8 cellular contexts compared by ENCODE assay signal in genomic region chr3:52535411-52536111, GRCh38. TPM values are rescaled to one million over a fixed set of nuclear protein-coding genes. Genes with fewer than 3 reads are reported as not detected.
DNase-seq lines count a peak whose midpoint lies in the region; ATAC-seq lines count a peak whose summit lies in the region.

No MANE protein-coding gene starts in this region.

- H3K27me3 ChIP-seq in iPS-15b (ENCODE audit: control insufficient read depth, insufficient read depth, low read length) (no peaks in the 10 kb centered on the region), subcutaneous abdominal adipose tissue (ENCODE audit: control insufficient read depth in 5 of 5, insufficient read depth in 4 of 5, low read length in 5 of 5) (no peaks in the 10 kb centered on the region)

- H3K9me3 ChIP-seq in iPS-15b (ENCODE audit: control insufficient read depth, insufficient read depth, low read length) (no peaks in the 10 kb centered on the region), subcutaneous abdominal adipose tissue (ENCODE audit: control insufficient read depth in 5 of 5, low read length in 5 of 5) (no peaks in the 10 kb centered on the region)

- no peak for ATAC-seq in activated CD8-positive, alpha-beta T cell treated with anti-CD3 and anti-CD28 coated beads, Interleukin-2, amount 10 ng/mL, durations not matched to agents 7 days and 5 days
- no peak for ATAC-seq in HG02798 (IDR thresholded peaks at IDR 0.05; ENCODE audit: poor library complexity, unreplicated experiment)
- no peak for ATAC-seq in HG02610 (IDR thresholded peaks at IDR 0.05; ENCODE audit: unreplicated experiment)

- H3K9ac ChIP-seq in iPS-15b (ENCODE audit: low read depth, low read length) (no peak overlapping the region), subcutaneous abdominal adipose tissue (ENCODE audit: low read length in 5 of 5) (no peak overlapping the region)

- peak overlapping the region; percentile 97 for H3K4me3 Mint-ChIP-seq in activated CD8-positive, alpha-beta T cell treated with anti-CD3 and anti-CD28 coated beads, Interleukin-2, amount 10 ng/mL, durations not matched to agents 7 days and 5 days

- H3K27ac Mint-ChIP-seq in activated CD8-positive, alpha-beta T cell treated with anti-CD3 and anti-CD28 coated beads, Interleukin-2, amount 10 ng/mL, durations not matched to agents 7 days and 5 days, result peak overlapping the region; percentile 97

- H3K4me3 ChIP-seq in iPS-15b (ENCODE audit: low read depth, low read length) (peak overlapping the region; percentile 27), subcutaneous abdominal adipose tissue (ENCODE audit: low read depth in 1 of 5, low read length in 5 of 5) (peak overlapping the region in 3 of 5 donors; percentile 25 to 83 (median 68))

- CTCF ChIA-PET in activated CD8-positive, alpha-beta T cell treated with anti-CD3 and anti-CD28 coated beads, Interleukin-2, amount 10 ng/mL, durations not matched to agents 7 days and 5 days (lab: Charles Lee), result interaction anchor here (0.8 to 1.3 kb wide), 3 partner anchors 9 to 90 kb away, joined by 3 to 6 read pairs (median 4); no protein-coding TSS in a partner anchor

- H3K27me3 Mint-ChIP-seq in activated CD8-positive, alpha-beta T cell treated with anti-CD3 and anti-CD28 coated beads, Interleukin-2, amount 10 ng/mL, durations not matched to agents 7 days and 5 days (ENCODE audit: low read depth), result no peaks in the 10 kb centered on the region

- peaks cover 20% of the 10 kb centered on the region for H3K36me3 Mint-ChIP-seq in activated CD8-positive, alpha-beta T cell treated with anti-CD3 and anti-CD28 coated beads, Interleukin-2, amount 10 ng/mL, durations not matched to agents 7 days and 5 days (ENCODE audit: low read depth)

- H3K27ac ChIP-seq in subcutaneous abdominal adipose tissue (ENCODE audit: low read depth, low read length), result no peak overlapping the region

- no peaks in the 10 kb centered on the region for H3K9me3 Mint-ChIP-seq in activated CD8-positive, alpha-beta T cell treated with anti-CD3 and anti-CD28 coated beads, Interleukin-2, amount 10 ng/mL, durations not matched to agents 7 days and 5 days (ENCODE audit: insufficient read depth)

- peaks cover 54% of the 10 kb centered on the region for H3K4me1 Mint-ChIP-seq in activated CD8-positive, alpha-beta T cell treated with anti-CD3 and anti-CD28 coated beads, Interleukin-2, amount 10 ng/mL, durations not matched to agents 7 days and 5 days (ENCODE audit: low read depth)

- POLR2A ChIA-PET in activated CD8-positive, alpha-beta T cell treated with anti-CD3 and anti-CD28 coated beads, Interleukin-2, amount 10 ng/mL, durations not matched to agents 7 days and 5 days (lab: Charles Lee), result interaction anchor here (0.7 to 1.1 kb wide), 4 partner anchors 8 to 171 kb away, joined by 3 to 4 read pairs (median 3); no protein-coding TSS in a partner anchor

- H3K36me3 ChIP-seq in iPS-15b (ENCODE audit: control insufficient read depth, insufficient read depth, low read length), result peaks cover 13% of the 10 kb centered on the region
- H3K36me3 ChIP-seq in subcutaneous abdominal adipose tissue (ENCODE audit: control insufficient read depth in 5 of 5, insufficient read depth in 5 of 5, low read length in 5 of 5), result peaks cover 0 to 5% (median 0%) of the 10 kb centered on the region in 5 donors

- peaks cover 16% of the 10 kb centered on the region for H3K4me1 ChIP-seq in iPS-15b (ENCODE audit: control insufficient read depth, insufficient read depth, low read length)
- peaks cover 12 to 84% (median 63%) of the 10 kb centered on the region in 5 donors for H3K4me1 ChIP-seq in subcutaneous abdominal adipose tissue (ENCODE audit: control insufficient read depth in 5 of 5, insufficient read depth in 5 of 5, low read length in 5 of 5)

- DNase-seq in NCI-H82 (lab: John Stamatoyannopoulos, UW) (peak; percentile 28), NCI-H82 treated with DMSO at 0.1 percent for 48 hours (lab: John Stamatoyannopoulos, UW; ENCODE audit: unreplicated experiment) (no peak), NCI-H1417 treated with DMSO at 0.1 percent for 48 hours (lab: John Stamatoyannopoulos, UW) (no peak)
- DNase-seq in activated CD8-positive, alpha-beta T cell treated with anti-CD3 and anti-CD28 coated beads, Interleukin-2, amount 10 ng/mL, durations not matched to agents 7 days and 5 days, result no peak

RNA-seq across cellular contexts. Expression of gene UQCC5, which starts 0.8 kb away (rescaled TPM):
- 10 to 100 TPM in 1 of 2 experiments, 1 to 10 TPM in 1; 9.0 to 15.1 TPM for total RNA-seq in activated CD8-positive, alpha-beta T cell treated with anti-CD3 and anti-CD28 coated beads, Interleukin-2, amount 10 ng/mL, durations not matched to agents 7 days and 5 days

RNA-seq across cellular contexts. Expression of gene NT5DC2, which starts 1.9 kb away (rescaled TPM):
- 10 to 100 TPM; 52.8 to 53.1 TPM for total RNA-seq in activated CD8-positive, alpha-beta T cell treated with anti-CD3 and anti-CD28 coated beads, Interleukin-2, amount 10 ng/mL, durations not matched to agents 7 days and 5 days

RNA-seq across cellular contexts. Expression of gene STAB1, which starts 40.4 kb away (rescaled TPM):
- total RNA-seq in activated CD8-positive, alpha-beta T cell treated with anti-CD3 and anti-CD28 coated beads, Interleukin-2, amount 10 ng/mL, durations not matched to agents 7 days and 5 days, result under 1 TPM in 1 of 2 experiments, not detected in 1; 0.05 TPM
